8 cellular contexts compared by ENCODE assay signal in the genomic region with DNA sequence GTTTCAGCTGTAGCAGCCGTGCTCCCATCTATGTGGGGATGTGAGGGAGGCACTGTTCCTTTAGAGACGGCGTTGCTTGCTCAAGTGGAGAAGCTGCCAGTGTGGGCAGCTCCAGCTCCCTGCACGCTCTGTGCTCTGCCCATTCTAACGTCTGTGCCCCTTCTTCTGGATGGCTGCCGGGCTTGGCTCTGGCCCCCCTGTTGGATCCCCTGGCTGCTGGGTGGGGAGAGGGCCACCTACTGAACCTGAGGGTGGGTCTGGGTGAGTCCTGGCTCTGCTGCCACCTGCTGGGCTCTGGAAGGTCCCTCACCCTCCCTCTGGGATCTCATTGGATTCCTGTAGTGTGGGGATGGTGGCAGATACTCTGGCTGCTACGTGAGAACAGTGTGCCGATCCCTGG. TPM values are rescaled to one million over a fixed set of nuclear protein-coding genes. Genes with fewer than 3 reads are reported as not detected.
A peak's percentile ranks its signal among the peaks of the same experiment; 100 is the strongest.
DNase-seq lines count a peak whose midpoint lies in the region; ATAC-seq, FAIRE-seq and TF ChIP-seq lines count a peak whose summit lies in the region.

No MANE protein-coding gene starts in this region.

- CTCF ChIA-PET in CD8-positive, alpha-beta memory T cell (lab: Charles Lee) = interaction anchor here (1.0 kb wide), 1 partner anchor 113 kb away, joined by 3 read pairs; no protein-coding TSS in a partner anchor

- no peak overlapping the region for H2AFZ ChIP-seq in SU-DHL-6 (ENCODE audit: low read depth, low read length, severe bottlenecking)

- H3F3A ChIP-seq in SU-DHL-6 (ENCODE audit: insufficient read depth) = no peaks in the 10 kb centered on the region

- peak overlapping the region in 3 of 7 donors; percentile 25 to 28 (median 27) for H3K4me3 Mint-ChIP-seq in CD8-positive, alpha-beta memory T cell

- H3K4me2 ChIP-seq in SU-DHL-6 (ENCODE audit: low read depth, low read length, poor library complexity, severe bottlenecking) = no peak overlapping the region

- peaks cover 27% of the 10 kb centered on the region for H3K79me2 ChIP-seq in SU-DHL-6 (ENCODE audit: insufficient read depth, low read length)

- no peak for ATAC-seq in HG02884 (IDR thresholded peaks at IDR 0.05; ENCODE audit: unreplicated experiment)

- H3K36me3 Mint-ChIP-seq in CD8-positive, alpha-beta memory T cell = peaks cover 0 to 29% (median 0%) of the 10 kb centered on the region in 3 donors

- H3K9ac ChIP-seq in SU-DHL-6 (ENCODE audit: low read length) (no peak overlapping the region), kidney (ENCODE audit: low read length in 2 of 2) (peak overlapping the region; percentile 44 to 61)

- no peaks in the 10 kb centered on the region for H3K27me3 Mint-ChIP-seq in CD8-positive, alpha-beta memory T cell

- peaks cover 26 to 50% (median 37%) of the 10 kb centered on the region in 3 donors for H3K4me1 Mint-ChIP-seq in CD8-positive, alpha-beta memory T cell

- POLR2A ChIA-PET in CD8-positive, alpha-beta memory T cell (lab: Charles Lee) = no interaction called here

- peak overlapping the region in 7 of 8 donors; percentile 43 to 79 (median 60) for H3K27ac Mint-ChIP-seq in CD8-positive, alpha-beta memory T cell

- no peak overlapping the region for H3K27ac ChIP-seq in CD8-positive, alpha-beta memory T cell (ENCODE audit: low read depth, low read length)
- H3K27ac ChIP-seq in SU-DHL-6 (ENCODE audit: low read depth, low read length) (no peak overlapping the region), brain microvascular endothelial cell (no peak overlapping the region), kidney (ENCODE audit: low read depth in 2 of 2, low read length in 2 of 2) (peak overlapping the region; percentile 89 to 94)

- no peak for FAIRE-seq in kidney (lab: Jason Lieb, UNC)

- TF ChIP-seq CTCF in HFF-Myc (IDR thresholded peaks at IDR 0.05; ENCODE audit: low read depth, low read length, missing control alignments) (peak; percentile 85), SU-DHL-6 (IDR thresholded peaks at IDR 0.05; ENCODE audit: insufficient read depth, low read length, poor library complexity, severe bottlenecking) (peak; percentile 64), brain microvascular endothelial cell (IDR thresholded peaks at IDR 0.05; ENCODE audit: low read depth, low read length, missing control alignments) (peak; percentile 87), kidney (IDR thresholded peaks at IDR 0.05; ENCODE audit: borderline replicate concordance, extremely low read depth, insufficient read depth) (peak; percentile 60)

- intact Hi-C loops in kidney (cut with DNase I) = no loop called here

- peaks cover 6% of the 10 kb centered on the region for H3K36me3 ChIP-seq in CD8-positive, alpha-beta memory T cell (ENCODE audit: insufficient read depth, low read length)
- no peaks in the 10 kb centered on the region for H3K36me3 ChIP-seq in SU-DHL-6 (ENCODE audit: low read length)
- peaks cover 3% of the 10 kb centered on the region for H3K36me3 ChIP-seq in brain microvascular endothelial cell (replicated peaks)
- H3K36me3 ChIP-seq in kidney (ENCODE audit: control insufficient read depth in 1 of 2, insufficient read depth in 2 of 2, low read length in 2 of 2) = peaks cover 4 to 5% of the 10 kb centered on the region in 2 donors

- in situ Hi-C loops in brain microvascular endothelial cell (cut with HindIII; ENCODE audit: low pct_ligation_motif_present, low sequenced_read_pairs) = no loop called here

- H3K9me3 Mint-ChIP-seq in CD8-positive, alpha-beta memory T cell = no peaks in the 10 kb centered on the region

- no peaks in the 10 kb centered on the region; the same call in 1 of the 2 replicates for H4K20me1 ChIP-seq in SU-DHL-6 (ENCODE audit: low read depth, low read length)

- DNase-seq in CD8-positive, alpha-beta memory T cell = peak in 2 of 5 donors; percentile 32 to 41
- no peak for DNase-seq in HFF-Myc (ENCODE audit: extremely low read depth, low read depth)
- DNase-seq in brain microvascular endothelial cell = peak; percentile 9
- no peak for DNase-seq in kidney
- DNase-seq in stimulated activated CD8-positive, alpha-beta memory T cell treated with anti-CD3 and anti-CD28 coated beads, Interleukin-4, amount 100 ng/mL, for 48 hours = peak; percentile 61
- no peak for DNase-seq in KG1 (lab: John Stamatoyannopoulos, UW)

- no peaks in the 10 kb centered on the region for H3K9me3 ChIP-seq in CD8-positive, alpha-beta memory T cell (ENCODE audit: low read length)
- no peaks in the 10 kb centered on the region for H3K9me3 ChIP-seq in SU-DHL-6 (ENCODE audit: insufficient read depth, low read length)
- H3K9me3 ChIP-seq in kidney (ENCODE audit: control insufficient read depth in 1 of 2, low read length in 2 of 2) = no peaks in the 10 kb centered on the region

- no peaks in the 10 kb centered on the region for H3K9me2 ChIP-seq in SU-DHL-6 (replicated peaks; ENCODE audit: insufficient read depth, low read length)

- no peaks in the 10 kb centered on the region for H3K27me3 ChIP-seq in CD8-positive, alpha-beta memory T cell (ENCODE audit: insufficient read depth, low read length, poor library complexity, severe bottlenecking)
- H3K27me3 ChIP-seq in SU-DHL-6 (ENCODE audit: low read length) (no peaks in the 10 kb centered on the region), brain microvascular endothelial cell (replicated peaks) (no peaks in the 10 kb centered on the region)

- peaks cover 35% of the 10 kb centered on the region for H3K4me1 ChIP-seq in CD8-positive, alpha-beta memory T cell (ENCODE audit: insufficient read depth, low read length)
- H3K4me1 ChIP-seq in kidney (ENCODE audit: control insufficient read depth in 1 of 2, insufficient read depth in 1 of 2, low read depth in 1 of 2, low read length in 2 of 2) = peaks cover 27 to 47% of the 10 kb centered on the region in 2 donors

- no peak overlapping the region for H3K4me3 ChIP-seq in CD8-positive, alpha-beta memory T cell (ENCODE audit: low read length)
- H3K4me3 ChIP-seq in HFF-Myc (replicated peaks; ENCODE audit: low read depth, low read length) (no peak overlapping the region), SU-DHL-6 (ENCODE audit: insufficient read depth, low read length, poor library complexity, severe bottlenecking) (no peak overlapping the region), brain microvascular endothelial cell (ENCODE audit: low read depth, low read length) (no peak overlapping the region), kidney (ENCODE audit: low read length in 2 of 2) (peak overlapping the region in 1 of 2 donors; percentile 32)

RNA-seq across cellular contexts. Expression of a gene that starts 5.0 kb away (rescaled TPM):
- 100 to 1,000 TPM; 122 to 129 TPM for total RNA-seq in CD8-positive, alpha-beta memory T cell
- polyA plus RNA-seq in CD8-positive, alpha-beta memory T cell = 105 TPM
- 197 TPM for total RNA-seq in kidney
- polyA plus RNA-seq in kidney (ENCODE audit: insufficient read depth, low read depth, low replicate concordance) = 155 TPM

RNA-seq across cellular contexts. Expression of a gene that starts 19.2 kb away (rescaled TPM):
- total RNA-seq in CD8-positive, alpha-beta memory T cell = not detected
- polyA plus RNA-seq in CD8-positive, alpha-beta memory T cell = 0.22 TPM
- 0.25 TPM for total RNA-seq in kidney
- 0.09 TPM for polyA plus RNA-seq in kidney (ENCODE audit: insufficient read depth, low read depth, low replicate concordance)

RNA-seq across cellular contexts. Expression of a gene that starts 34.3 kb away (rescaled TPM):
- 10 to 100 TPM; 17.6 to 19.2 TPM for total RNA-seq in CD8-positive, alpha-beta memory T cell
- 36.4 TPM for polyA plus RNA-seq in CD8-positive, alpha-beta memory T cell
- total RNA-seq in kidney = 23.3 TPM
- 45.3 TPM for polyA plus RNA-seq in kidney (ENCODE audit: insufficient read depth, low read depth, low replicate concordance)

RNA-seq across cellular contexts. Expression of a gene that starts 43.1 kb away (rescaled TPM):
- total RNA-seq in CD8-positive, alpha-beta memory T cell = not detected
- not detected for polyA plus RNA-seq in CD8-positive, alpha-beta memory T cell
- total RNA-seq in kidney = not detected
- 0.47 TPM for polyA plus RNA-seq in kidney (ENCODE audit: insufficient read depth, low read depth, low replicate concordance)

RNA-seq across cellular contexts. Expression of a gene that starts 48.6 kb away (rescaled TPM):
- total RNA-seq in CD8-positive, alpha-beta memory T cell = 1 to 10 TPM; 1.9 to 2.6 TPM
- polyA plus RNA-seq in CD8-positive, alpha-beta memory T cell = 2.4 TPM
- 11.5 TPM for total RNA-seq in kidney
- polyA plus RNA-seq in kidney (ENCODE audit: insufficient read depth, low read depth, low replicate concordance) = 2.0 TPM

Comparison
In these comparisons a context has a peak if more than half of its experiments do, and no peak if none do; other contexts are left out.
1. DNase-seq: peak in brain microvascular endothelial cell (single experiment) and stimulated activated CD8-positive, alpha-beta memory T cell treated with anti-CD3 and anti-CD28 coated beads, Interleukin-4, amount 100 ng/mL, for 48 hours (single experiment); none in HFF-Myc (single experiment), kidney (single experiment) and KG1 (single experiment).
2. H3K27ac ChIP-seq: peak in kidney (2 of 2); none in CD8-positive, alpha-beta memory T cell (single experiment), SU-DHL-6 (single experiment) and brain microvascular endothelial cell (single experiment).
3. Peak in every context shown above with its lines, with median percentiles within 50 percentile points of each other: CTCF ChIP-seq.